In genomic region chr19:1259873-1260748, GRCh38 we compare ENCODE assay signal across 1 cellular context.
TF ChIP-seq lines count a peak whose summit lies in the region.

No MANE protein-coding gene starts in this region.

TF ChIP-seq in H1, 55 proteins besides CTCF, POLR2A, EP300 and RAD21:
- TF ChIP-seq ATF2 (IDR thresholded peaks at IDR 0.05; ENCODE audit: low read length), result no peak
- TF ChIP-seq USF2 (IDR thresholded peaks at IDR 0.05; ENCODE audit: low read length), result no peak
- TF ChIP-seq NANOG (IDR thresholded peaks at IDR 0.05; ENCODE audit: insufficient read depth, low read depth, low read length, poor library complexity, severe bottlenecking), result no peak
- TF ChIP-seq CHD1 (IDR thresholded peaks at IDR 0.05; ENCODE audit: low read depth, low read length), result no peak
- peak; percentile 17; the same call in 1 of the 2 replicates for TF ChIP-seq MAX (IDR thresholded peaks at IDR 0.05)
- TF ChIP-seq KDM1A (IDR thresholded peaks at IDR 0.05; ENCODE audit: borderline replicate concordance, low read length), result peak; percentile 82; the same call in 1 of the 2 replicates
- no peak for TF ChIP-seq EZH2 (IDR thresholded peaks at IDR 0.05; ENCODE audit: low read depth, low read length, severe bottlenecking)
TF ChIP-seq in H1: peak in this region for 2.
